In genomic region chrX:148498067-148498466, GRCh38 we compare ENCODE assay signal across 17 cellular contexts.
"Had no signal": no experiment of that assay in that cellular context is flagged by ENCODE, and none has a peak within 500 bp of the region (broad histone marks: within the 10 kb centered on the region; RNA-seq: fewer than 3 reads in every experiment).

No MANE protein-coding gene starts in this region.

- H3K4me1 Mint-ChIP-seq: memory B cell, nephron had no signal

- DNase-seq: activated CD4-positive, alpha-beta T cell treated with anti-CD3 and anti-CD28 coated beads, Interleukin-2, amount 50 U/mL, for 1 hour; activated naive CD4-positive, alpha-beta T cell treated with anti-CD3 and anti-CD28 coated beads, Interleukin-2, amount 50 U/mL, for 16 hours; amygdala; effector memory CD8-positive, alpha-beta T cell; psoas muscle; right lobe of liver; stimulated activated CD4-positive, alpha-beta T cell treated with anti-CD3 and anti-CD28 coated beads, Interleukin-2, amount 100 ng/mL, for 24 hours; stimulated activated naive B cell treated with anti-CD40 and anti-IgM and Interleukin-4, amounts not matched to agents 10 μg/mL and 1 μg/mL and 100 μg/mL, for 72 hours; WERI-Rb-1 had no signal

- H3K36me3 Mint-ChIP-seq: brain; memory B cell; stimulated activated naive B cell treated with anti-CD40 and anti-IgM and Interleukin-4, amounts not matched to agents 10 μg/mL and 1 μg/mL and 100 μg/mL, for 72 hours; T-cell; type B pancreatic cell had no signal

- H3K27ac Mint-ChIP-seq: dendritic cell treated with granulocyte-macrophage colony-stimulating factor and Interleukin-4, amounts not matched to agents 40 ng/mL and 50 ng/mL, for 4 days; memory B cell; nephron; stimulated activated naive B cell treated with anti-CD40 and anti-IgM and Interleukin-4, amounts not matched to agents 10 μg/mL and 1 μg/mL and 100 μg/mL, for 72 hours; T-cell; type B pancreatic cell had no signal

- H3K27me3 Mint-ChIP-seq: memory B cell; stimulated activated naive B cell treated with anti-CD40 and anti-IgM and Interleukin-4, amounts not matched to agents 10 μg/mL and 1 μg/mL and 100 μg/mL, for 72 hours had no signal

- ATAC-seq: effector memory CD8-positive, alpha-beta T cell; left lung; psoas muscle; right lobe of liver; stimulated activated naive B cell treated with anti-CD40 and anti-IgM and Interleukin-4, amounts not matched to agents 10 μg/mL and 1 μg/mL and 100 μg/mL, for 72 hours had no signal

- H3K4me3 Mint-ChIP-seq: central memory CD8-positive, alpha-beta T cell; dendritic cell treated with granulocyte-macrophage colony-stimulating factor and Interleukin-4, amounts not matched to agents 40 ng/mL and 50 ng/mL, for 4 days; effector memory CD8-positive, alpha-beta T cell; memory B cell; stimulated activated naive B cell treated with anti-CD40 and anti-IgM and Interleukin-4, amounts not matched to agents 10 μg/mL and 1 μg/mL and 100 μg/mL, for 72 hours; T-cell; type B pancreatic cell had no signal

- H3K9me3 Mint-ChIP-seq: central memory CD8-positive, alpha-beta T cell; dendritic cell treated with granulocyte-macrophage colony-stimulating factor and Interleukin-4, amounts not matched to agents 40 ng/mL and 50 ng/mL, for 4 days; effector memory CD8-positive, alpha-beta T cell; memory B cell; stimulated activated naive B cell treated with anti-CD40 and anti-IgM and Interleukin-4, amounts not matched to agents 10 μg/mL and 1 μg/mL and 100 μg/mL, for 72 hours; T-cell; type B pancreatic cell had no signal
